Comparison of ENCODE assay signal across 31 cellular contexts in the genomic region with DNA sequence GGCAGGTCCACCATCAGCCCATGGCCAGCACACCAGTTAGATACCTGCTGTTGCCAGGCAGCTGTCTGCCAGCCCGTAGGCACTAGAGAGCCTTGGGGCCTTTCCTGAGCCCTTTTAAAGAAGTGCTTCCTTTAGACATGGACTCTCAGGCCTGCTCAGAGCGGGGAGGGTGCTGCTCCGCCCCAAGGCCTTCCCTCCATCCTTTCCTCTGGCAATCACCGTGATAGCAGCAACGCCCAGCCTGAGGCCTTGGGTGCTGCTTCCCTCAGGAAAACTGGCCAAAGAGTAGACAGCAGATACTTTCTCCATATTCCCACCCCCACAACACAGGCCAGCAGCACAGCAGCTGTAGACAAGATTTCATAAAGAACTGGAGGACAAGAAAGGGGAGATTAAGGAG. TPM values are rescaled to one million over a fixed set of nuclear protein-coding genes. Genes with fewer than 3 reads are reported as not detected.
"Had no signal": no experiment of that assay in that cellular context is flagged by ENCODE, and none has a peak within 500 bp of the region (broad histone marks: within the 10 kb centered on the region; RNA-seq: fewer than 3 reads in every experiment).

No MANE protein-coding gene starts in this region.

- H3K27ac ChIP-seq: esophagus muscularis mucosa, heart right ventricle, left lung, lower lobe of right lung, parathyroid adenoma, right atrium auricular region, tibial nerve had no signal

- H3K4me3 Mint-ChIP-seq: activated CD4-positive, alpha-beta memory T cell treated with anti-CD3 and anti-CD28 coated beads for 36 hours; activated CD4-positive, alpha-beta T cell treated with anti-CD3 and anti-CD28 coated beads, Interleukin-2, amount 10 ng/mL, durations not matched to agents 24 days and 14 days; activated T-cell treated with anti-CD3 and anti-CD28 coated beads, Interleukin-2, amount 50 U/mL, for 24 hours; dendritic cell treated with granulocyte-macrophage colony-stimulating factor and Interleukin-4, amounts not matched to agents 40 ng/mL and 50 ng/mL, for 4 days; naive thymus-derived CD8-positive, alpha-beta T cell; neural crest cell had no signal

- H3K27ac Mint-ChIP-seq: activated CD4-positive, alpha-beta memory T cell treated with anti-CD3 and anti-CD28 coated beads for 36 hours; activated CD4-positive, alpha-beta T cell treated with anti-CD3 and anti-CD28 coated beads, Interleukin-2, amount 10 ng/mL, durations not matched to agents 24 days and 14 days; activated T-cell treated with anti-CD3 and anti-CD28 coated beads, Interleukin-2, amount 50 U/mL, for 24 hours; dendritic cell treated with granulocyte-macrophage colony-stimulating factor and Interleukin-4, amounts not matched to agents 40 ng/mL and 50 ng/mL, for 4 days; naive thymus-derived CD8-positive, alpha-beta T cell had no signal

- ATAC-seq: heart right ventricle; left lung; lower lobe of right lung; naive thymus-derived CD8-positive, alpha-beta T cell had no signal

- H3K9me3 Mint-ChIP-seq: activated CD4-positive, alpha-beta memory T cell treated with anti-CD3 and anti-CD28 coated beads for 36 hours; activated CD4-positive, alpha-beta T cell treated with anti-CD3 and anti-CD28 coated beads, Interleukin-2, amount 10 ng/mL, durations not matched to agents 24 days and 14 days; activated T-cell treated with anti-CD3 and anti-CD28 coated beads, Interleukin-2, amount 50 U/mL, for 24 hours; dendritic cell treated with granulocyte-macrophage colony-stimulating factor and Interleukin-4, amounts not matched to agents 40 ng/mL and 50 ng/mL, for 4 days; naive thymus-derived CD8-positive, alpha-beta T cell; neural crest cell had no signal

- H3K4me3 ChIP-seq: esophagus muscularis mucosa, heart right ventricle, left lung, lower lobe of right lung, right atrium auricular region, tibial nerve had no signal

- DNase-seq: activated CD4-positive, alpha-beta memory T cell treated with anti-CD3 and anti-CD28 coated beads for 36 hours; activated CD4-positive, alpha-beta T cell treated with anti-CD3 and anti-CD28 coated beads, Interleukin-2, amount 10 ng/mL, durations not matched to agents 24 days and 14 days; activated CD4-positive, CD25-positive, alpha-beta regulatory T cell treated with anti-CD3 and anti-CD28 coated beads, Interleukin-2, amount 50 U/mL, for 72 hours; activated CD8-positive, alpha-beta memory T cell treated with anti-CD3 and anti-CD28 coated beads, Interleukin-2, amount 50 U/mL, for 4 hours; activated gamma-delta T cell treated with Interleukin-2 at 50 U/mL for 16 hours; activated naive CD4-positive, alpha-beta T cell treated with anti-CD3 and anti-CD28 coated beads, Interleukin-2, amount 50 U/mL, for 16 hours; activated T-cell treated with anti-CD3 and anti-CD28 coated beads, Interleukin-2, amount 50 U/mL, for 24 hours; amniotic stem cell; central memory CD4-positive, alpha-beta T cell; foreskin melanocyte; heart right ventricle; left lung; lower lobe of right lung; naive thymus-derived CD8-positive, alpha-beta T cell; nucleus accumbens; stimulated activated CD4-positive, alpha-beta T cell treated with anti-CD3 and anti-CD28 coated beads, Interleukin-2, amount 100 ng/mL, for 48 hours; stimulated activated naive CD4-positive, alpha-beta T cell treated with Interleukin-2 at 50 U/mL for 16 hours; T-helper 2 cell had no signal

- H3K36me3 ChIP-seq: esophagus muscularis mucosa, heart right ventricle, left lung, lower lobe of right lung, right atrium auricular region, tibial nerve had no signal

- H3K27me3 Mint-ChIP-seq: activated CD4-positive, alpha-beta memory T cell treated with anti-CD3 and anti-CD28 coated beads for 36 hours; activated T-cell treated with anti-CD3 and anti-CD28 coated beads, Interleukin-2, amount 50 U/mL, for 24 hours had no signal

- H3K27me3 ChIP-seq: left lung, right atrium auricular region, tibial nerve had no signal

- H3K4me1 ChIP-seq: esophagus muscularis mucosa, heart right ventricle, left lung, lower lobe of right lung, parathyroid adenoma, right atrium auricular region, tibial nerve had no signal

- H3K9me3 ChIP-seq: esophagus muscularis mucosa, heart right ventricle, left lung, lower lobe of right lung, right atrium auricular region, tibial nerve had no signal

- H3K4me1 Mint-ChIP-seq: activated CD4-positive, alpha-beta T cell treated with anti-CD3 and anti-CD28 coated beads, Interleukin-2, amount 10 ng/mL, durations not matched to agents 24 days and 14 days; naive thymus-derived CD8-positive, alpha-beta T cell; neural crest cell had no signal

- H3K36me3 Mint-ChIP-seq: activated CD4-positive, alpha-beta memory T cell treated with anti-CD3 and anti-CD28 coated beads for 36 hours; naive thymus-derived CD8-positive, alpha-beta T cell had no signal

RNA-seq across cellular contexts. Expression of a gene that starts 22.3 kb away (rescaled TPM):
- total RNA-seq: activated CD4-positive, alpha-beta memory T cell treated with anti-CD3 and anti-CD28 coated beads for 36 hours; activated CD4-positive, alpha-beta T cell treated with anti-CD3 and anti-CD28 coated beads, Interleukin-2, amount 10 ng/mL, durations not matched to agents 24 days and 14 days; activated CD8-positive, alpha-beta memory T cell treated with anti-CD3 and anti-CD28 coated beads for 36 hours; esophagus muscularis mucosa; glomerular endothelial cell; heart right ventricle; kidney epithelial cell; left lung; lower lobe of right lung; mesenteric fat pad; mucosa of gallbladder; naive thymus-derived CD8-positive, alpha-beta T cell; neural crest cell; pulmonary artery endothelial cell; right atrium auricular region; tibial nerve; urinary bladder had no signal
- polyA plus RNA-seq: naive thymus-derived CD8-positive, alpha-beta T cell had no signal

RNA-seq across cellular contexts. Expression of a gene that starts 42.7 kb away (rescaled TPM):
- total RNA-seq: naive thymus-derived CD8-positive, alpha-beta T cell had no signal
